In the genomic region with DNA sequence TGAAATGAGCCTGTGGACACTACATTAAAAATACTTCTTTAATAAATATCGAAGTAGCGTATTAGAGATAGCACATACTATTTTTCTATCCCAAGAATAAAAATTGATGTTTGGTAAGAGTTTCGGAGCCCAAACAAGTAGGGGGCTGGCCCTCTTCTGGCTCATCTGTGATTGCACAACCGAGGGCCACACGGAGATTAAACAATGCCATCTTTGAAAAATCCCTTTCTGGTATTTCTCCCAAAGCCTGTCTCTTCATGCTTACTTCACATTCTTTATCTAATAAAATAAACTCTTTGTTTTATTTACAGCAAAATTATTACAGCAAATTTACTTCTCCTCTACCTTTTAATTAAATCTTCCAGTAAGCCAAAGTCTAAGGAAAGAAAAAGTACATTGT, we compare ENCODE assay signal across 1 cellular context.
TF ChIP-seq lines count a peak whose summit lies in the region.

No MANE protein-coding gene starts in this region.

TF ChIP-seq in GM12878, 131 proteins besides CTCF, POLR2A, EP300 and RAD21 (continued from another document):
- TF ChIP-seq ASH2L (IDR thresholded peaks at IDR 0.05; ENCODE audit: borderline replicate concordance, low read depth) (no peak), EED (IDR thresholded peaks at IDR 0.05; ENCODE audit: low read depth) (no peak), IKZF2 (IDR thresholded peaks at IDR 0.05) (no peak), NFYA (IDR thresholded peaks at IDR 0.05; ENCODE audit: borderline replicate concordance, low read depth, low read length) (no peak), FOXM1 (IDR thresholded peaks at IDR 0.05; ENCODE audit: low read depth, low read length) (no peak), SMAD5 (IDR thresholded peaks at IDR 0.05; ENCODE audit: low read depth) (no peak), NFXL1 (IDR thresholded peaks at IDR 0.05; ENCODE audit: borderline replicate concordance) (no peak), RB1 (IDR thresholded peaks at IDR 0.05; ENCODE audit: borderline replicate concordance) (no peak), EGR1 (IDR thresholded peaks at IDR 0.05; ENCODE audit: borderline replicate concordance in 1 of 2, low read depth in 2 of 2, low read length in 2 of 2) (no peak), ATF7 (IDR thresholded peaks at IDR 0.05; ENCODE audit: low read depth) (no peak), KDM1A (IDR thresholded peaks at IDR 0.05; ENCODE audit: borderline replicate concordance) (no peak)
- TF ChIP-seq, protein P1, sequence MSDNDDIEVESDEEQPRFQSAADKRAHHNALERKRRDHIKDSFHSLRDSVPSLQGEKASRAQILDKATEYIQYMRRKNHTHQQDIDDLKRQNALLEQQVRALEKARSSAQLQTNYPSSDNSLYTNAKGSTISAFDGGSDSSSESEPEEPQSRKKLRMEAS (IDR thresholded peaks at IDR 0.05; ENCODE audit: low read depth, low read length) = no peak
